1 cellular context compared by ENCODE assay signal in genomic region chr15:56906766-56907165, GRCh38.
TF ChIP-seq lines count a peak whose summit lies in the region.

No MANE protein-coding gene starts in this region.

TF ChIP-seq in GM12878, 131 proteins besides CTCF, POLR2A, EP300 and RAD21 (continued from another document):
- TF ChIP-seq, protein P1, sequence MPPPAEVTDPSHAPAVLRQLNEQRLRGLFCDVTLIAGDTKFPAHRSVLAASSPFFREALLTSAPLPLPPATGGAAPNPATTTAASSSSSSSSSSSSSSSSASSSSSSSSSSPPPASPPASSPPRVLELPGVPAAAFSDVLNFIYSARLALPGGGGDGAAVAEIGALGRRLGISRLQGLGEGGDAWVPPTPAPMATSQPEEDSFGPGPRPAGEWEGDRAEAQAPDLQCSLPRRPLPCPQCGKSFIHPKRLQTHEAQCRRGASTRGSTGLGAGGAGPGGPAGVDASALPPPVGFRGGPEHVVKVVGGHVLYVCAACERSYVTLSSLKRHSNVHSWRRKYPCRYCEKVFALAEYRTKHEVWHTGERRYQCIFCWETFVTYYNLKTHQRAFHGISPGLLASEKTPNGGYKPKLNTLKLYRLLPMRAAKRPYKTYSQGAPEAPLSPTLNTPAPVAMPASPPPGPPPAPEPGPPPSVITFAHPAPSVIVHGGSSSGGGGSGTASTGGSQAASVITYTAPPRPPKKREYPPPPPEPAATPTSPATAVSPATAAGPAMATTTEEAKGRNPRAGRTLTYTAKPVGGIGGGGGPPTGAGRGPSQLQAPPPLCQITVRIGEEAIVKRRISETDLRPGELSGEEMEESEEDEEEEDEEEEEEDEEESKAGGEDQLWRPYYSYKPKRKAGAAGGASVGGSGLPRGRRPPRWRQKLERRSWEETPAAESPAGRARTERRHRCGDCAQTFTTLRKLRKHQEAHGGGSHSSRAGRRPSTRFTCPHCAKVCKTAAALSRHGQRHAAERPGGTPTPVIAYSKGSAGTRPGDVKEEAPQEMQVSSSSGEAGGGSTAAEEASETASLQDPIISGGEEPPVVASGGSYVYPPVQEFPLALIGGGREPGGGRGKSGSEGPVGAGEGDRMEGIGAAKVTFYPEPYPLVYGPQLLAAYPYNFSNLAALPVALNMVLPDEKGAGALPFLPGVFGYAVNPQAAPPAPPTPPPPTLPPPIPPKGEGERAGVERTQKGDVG (CRISPR knock-in tag; IDR thresholded peaks at IDR 0.05), result no peak
- TF ChIP-seq NRF1 (conservative IDR thresholded peaks at IDR 0.05; ENCODE audit: low read depth, low read length), result no peak
